In genomic region chr5:52577546-52577945, GRCh38 we compare ENCODE assay signal across 8 cellular contexts.
"Had no signal": no experiment of that assay in that cellular context is flagged by ENCODE, and none has a peak within 500 bp of the region (broad histone marks: within the 10 kb centered on the region; RNA-seq: fewer than 3 reads in every experiment).

No MANE protein-coding gene starts in this region.

- H3K4me3 ChIP-seq: GM12878 had no signal

- FAIRE-seq: G401.6, GM12878, GM12891, GM12892, GM18507, GM19239 had no signal

- DNase-seq: GDM1, GF-D8 had no signal

- ATAC-seq: GM12878 had no signal
